6 cellular contexts compared by ENCODE assay signal in genomic region chr1:246729040-246729439, GRCh38. TPM values are rescaled to one million over a fixed set of nuclear protein-coding genes. Genes with fewer than 3 reads are reported as not detected.
DNase-seq lines count a peak whose midpoint lies in the region; TF ChIP-seq lines count a peak whose summit lies in the region.
"Not testable (repeated sequence)": the region's sequence is repeated elsewhere in the genome, so short reads cannot be mapped to it uniquely, and the experiment has no call there.

No MANE protein-coding gene starts in this region.

- TF ChIP-seq CTCF in chondrocyte (IDR thresholded peaks at IDR 0.05); thyroid gland (IDR thresholded peaks at IDR 0.05): not testable (repeated sequence)

- not testable (repeated sequence) for H4K91ac ChIP-seq in mesenchymal stem cell (ENCODE audit: low read length); trophoblast cell (ENCODE audit: low read depth, low read length)

- H3K4me1 Mint-ChIP-seq in activated naive CD8-positive, alpha-beta T cell treated with anti-CD3 and anti-CD28 coated beads for 36 hours = peaks cover 22% of the 10 kb centered on the region
- peaks cover 35% of the 10 kb centered on the region for H3K4me1 Mint-ChIP-seq in chondrocyte (ENCODE audit: low read depth)

- peaks cover 22% of the 10 kb centered on the region for H3K9me3 Mint-ChIP-seq in activated naive CD8-positive, alpha-beta T cell treated with anti-CD3 and anti-CD28 coated beads for 36 hours
- not testable (repeated sequence) for H3K9me3 Mint-ChIP-seq in chondrocyte (ENCODE audit: low read depth)

- not testable (repeated sequence) for H2AFZ ChIP-seq in mesenchymal stem cell (ENCODE audit: low read depth, low read length); trophoblast cell (ENCODE audit: insufficient read depth, low read length, poor library complexity)

- peak overlapping the region; percentile 27 for H3K27ac Mint-ChIP-seq in activated naive CD8-positive, alpha-beta T cell treated with anti-CD3 and anti-CD28 coated beads for 36 hours
- H3K27ac Mint-ChIP-seq in chondrocyte (ENCODE audit: unreplicated experiment) = peak overlapping the region; percentile 56

- H3K36me3 ChIP-seq in mesenchymal stem cell (ENCODE audit: control insufficient read depth in 1 of 2, insufficient read depth in 2 of 2, low read depth in 1 of 2, low read length in 2 of 2) (peaks cover 30 to 62% of the 10 kb centered on the region in 2 experiments), trophoblast cell (ENCODE audit: control insufficient read depth in 1 of 2, insufficient read depth in 2 of 2, low read length in 2 of 2) (peaks cover 7 to 11% of the 10 kb centered on the region in 2 experiments)
- H3K36me3 ChIP-seq in thyroid gland = not testable (repeated sequence)

- H2BK5ac ChIP-seq in mesenchymal stem cell (ENCODE audit: low read depth, low read length, poor library complexity, severe bottlenecking); trophoblast cell (ENCODE audit: low read depth, low read length, poor library complexity): not testable (repeated sequence)

- peaks cover 65% of the 10 kb centered on the region for H3K36me3 Mint-ChIP-seq in activated naive CD8-positive, alpha-beta T cell treated with anti-CD3 and anti-CD28 coated beads for 36 hours
- H3K36me3 Mint-ChIP-seq in chondrocyte (ENCODE audit: low read depth) = peaks cover 42% of the 10 kb centered on the region

- not testable (repeated sequence) for H3K27me3 Mint-ChIP-seq in activated naive CD8-positive, alpha-beta T cell treated with anti-CD3 and anti-CD28 coated beads for 36 hours; chondrocyte (ENCODE audit: low read depth)

- not testable (repeated sequence) for H3K4me1 ChIP-seq in mesenchymal stem cell (ENCODE audit: control insufficient read depth, insufficient read depth, low read depth, low read length); trophoblast cell (ENCODE audit: control insufficient read depth in 1 of 2, insufficient read depth in 2 of 2, low read length in 2 of 2); thyroid gland

- H3K27ac ChIP-seq in mesenchymal stem cell (ENCODE audit: low read length, poor library complexity, severe bottlenecking) = peak overlapping the region; percentile 90
- not testable (repeated sequence) for H3K27ac ChIP-seq in trophoblast cell (ENCODE audit: low read depth, low read length)
- H3K27ac ChIP-seq in thyroid gland = peak overlapping the region; percentile 56 to 67 (median 63)

- not testable (repeated sequence) for H3K14ac ChIP-seq in mesenchymal stem cell (ENCODE audit: low read length in 2 of 2); trophoblast cell (ENCODE audit: low read length)

- H2AK5ac ChIP-seq in mesenchymal stem cell (ENCODE audit: low read length, severe bottlenecking) = peak overlapping the region; percentile 65
- H2AK5ac ChIP-seq in trophoblast cell (ENCODE audit: low read length) = not testable (repeated sequence)

- not testable (repeated sequence) for H3K4me2 ChIP-seq in mesenchymal stem cell (ENCODE audit: low read length, poor library complexity, severe bottlenecking); trophoblast cell (ENCODE audit: low read length)

- H3K27me3 ChIP-seq in mesenchymal stem cell (ENCODE audit: control insufficient read depth in 1 of 2, insufficient read depth in 1 of 2, low read length in 2 of 2); trophoblast cell (ENCODE audit: insufficient read depth, low read length); thyroid gland: not testable (repeated sequence)

- H3K23ac ChIP-seq in mesenchymal stem cell (ENCODE audit: low read length in 2 of 2); trophoblast cell (ENCODE audit: low read length): not testable (repeated sequence)

- DNase-seq in ELF-1 (ENCODE audit: low read depth, low spot score) (peak; percentile 28), trophoblast cell (peak; percentile 50 to 81)
- DNase-seq in activated naive CD8-positive, alpha-beta T cell treated with anti-CD3 and anti-CD28 coated beads for 36 hours; chondrocyte (ENCODE audit: low spot score); mesenchymal stem cell; thyroid gland: not testable (repeated sequence)

- intact Hi-C loops in thyroid gland (cut with DNase I) = not testable (repeated sequence)

- H4K8ac ChIP-seq in mesenchymal stem cell (ENCODE audit: low read length); trophoblast cell (ENCODE audit: low read depth, low read length): not testable (repeated sequence)

- not testable (repeated sequence) for H3K4me3 ChIP-seq in mesenchymal stem cell (ENCODE audit: insufficient read depth in 1 of 2, low read depth in 1 of 2, low read length in 2 of 2); trophoblast cell (ENCODE audit: low read depth, low read length); thyroid gland (replicated peaks in 1 of 3)

- not testable (repeated sequence) for H2BK12ac ChIP-seq in mesenchymal stem cell (ENCODE audit: low read length in 2 of 2); trophoblast cell (ENCODE audit: low read length)

- not testable (repeated sequence) for H3K4ac ChIP-seq in mesenchymal stem cell (ENCODE audit: low read depth in 1 of 2, low read length in 2 of 2); trophoblast cell (ENCODE audit: low read depth, low read length)

- 84% methylated on average over 5 of the region's 5 CpGs for WGBS in mesenchymal stem cell
- no CpG with 5 or more reads among the region's 5 CpGs for WGBS in trophoblast cell (ENCODE audit: extremely low coverage, insufficient coverage, insufficient read length)
- WGBS in thyroid gland, 2 donors = 84 to 93% methylated on average over 5 of the region's 5 CpGs

- H3K79me2 ChIP-seq in trophoblast cell (ENCODE audit: control insufficient read depth, insufficient read depth, low read length, poor library complexity) = not testable (repeated sequence)

- not testable (repeated sequence) for TF ChIP-seq POLR2A in thyroid gland (IDR thresholded peaks at IDR 0.05)

- H3K9me3 ChIP-seq in mesenchymal stem cell (ENCODE audit: control insufficient read depth, low read length); thyroid gland: not testable (repeated sequence)
- peaks cover 12% of the 10 kb centered on the region for H3K9me3 ChIP-seq in trophoblast cell (ENCODE audit: insufficient read depth, low read depth, low read length)

- not testable (repeated sequence) for H3K9ac ChIP-seq in mesenchymal stem cell (ENCODE audit: low read length); trophoblast cell (ENCODE audit: low read length)

- H4K12ac ChIP-seq in trophoblast cell (ENCODE audit: low read depth, low read length) = not testable (repeated sequence)

- not testable (repeated sequence) for H3K18ac ChIP-seq in mesenchymal stem cell (ENCODE audit: low read depth in 1 of 2, low read length in 2 of 2); trophoblast cell (ENCODE audit: low read length)

- peaks cover 28% of the 10 kb centered on the region for H3K79me1 ChIP-seq in mesenchymal stem cell (replicated peaks; ENCODE audit: low read length, poor library complexity, severe bottlenecking)
- not testable (repeated sequence) for H3K79me1 ChIP-seq in trophoblast cell (ENCODE audit: low read length)

- not testable (repeated sequence) for H3K4me3 Mint-ChIP-seq in activated naive CD8-positive, alpha-beta T cell treated with anti-CD3 and anti-CD28 coated beads for 36 hours; chondrocyte (ENCODE audit: unreplicated experiment)

- not testable (repeated sequence) for H2BK120ac ChIP-seq in mesenchymal stem cell (ENCODE audit: low read depth, low read length); trophoblast cell (ENCODE audit: insufficient read depth, low read length, poor library complexity)

- H2BK15ac ChIP-seq in mesenchymal stem cell (ENCODE audit: low read depth, poor library complexity, severe bottlenecking) = not testable (repeated sequence)

RNA-seq across cellular contexts. Expression of gene SCCPDH, which starts 4.8 kb away (rescaled TPM):
- 10 to 100 TPM; 45.8 to 46.3 TPM for total RNA-seq in activated naive CD8-positive, alpha-beta T cell treated with anti-CD3 and anti-CD28 coated beads for 36 hours
- 33.5 to 39.4 TPM (median 33.5 TPM) in 3 replicates for total RNA-seq in chondrocyte
- 25.2 TPM for polyA plus RNA-seq in mesenchymal stem cell (2013, experiment 1 of 2)
- 26.5 TPM for polyA plus RNA-seq in mesenchymal stem cell (2013, experiment 2 of 2)
- polyA plus RNA-seq in trophoblast cell (2013) = 10.1 and 10.5 TPM in 2 replicates
- 10 to 100 TPM; 30.0 to 37.8 (median 32.9) TPM for total RNA-seq in thyroid gland
